Comparison of ENCODE assay signal across 15 cellular contexts in genomic region chr7:155371331-155371883, GRCh38.
"Had no signal": no experiment of that assay in that cellular context is flagged by ENCODE, and none has a peak within 500 bp of the region (broad histone marks: within the 10 kb centered on the region; RNA-seq: fewer than 3 reads in every experiment).

No MANE protein-coding gene starts in this region.

- ATAC-seq: sciatic nerve had no signal

- H3K36me3 Mint-ChIP-seq: activated CD4-positive, alpha-beta memory T cell treated with anti-CD3 and anti-CD28 coated beads for 36 hours; mesothelial cell of epicardium had no signal

- H3K27ac ChIP-seq: ascending aorta, foreskin keratinocyte, neutrophil, prostate gland, suprapubic skin, upper lobe of right lung had no signal

- H3K27ac Mint-ChIP-seq: activated CD4-positive, alpha-beta memory T cell treated with anti-CD3 and anti-CD28 coated beads for 36 hours; mesothelial cell of epicardium had no signal

- H3K9me3 ChIP-seq: ascending aorta, neutrophil, prostate gland, suprapubic skin, upper lobe of right lung had no signal

- H3K4me3 Mint-ChIP-seq: activated CD4-positive, alpha-beta memory T cell treated with anti-CD3 and anti-CD28 coated beads for 36 hours; mesothelial cell of epicardium had no signal

- H3K4me1 ChIP-seq: foreskin keratinocyte, prostate gland had no signal

- H3K36me3 ChIP-seq: ascending aorta, neutrophil, prostate gland, suprapubic skin, upper lobe of right lung had no signal

- H3K4me3 ChIP-seq: prostate gland, upper lobe of right lung had no signal

- DNase-seq: activated CD4-positive, alpha-beta memory T cell treated with anti-CD3 and anti-CD28 coated beads for 36 hours; activated CD4-positive, CD25-positive, alpha-beta regulatory T cell treated with anti-CD3 and anti-CD28 coated beads, Interleukin-2, amount 50 U/mL, for 72 hours; activated T-cell treated with anti-CD3 and anti-CD28 coated beads, Interleukin-2, amount 50 U/mL, for 48 hours; foreskin keratinocyte; stimulated activated naive CD4-positive, alpha-beta T cell treated with Interleukin-2 at 50 U/mL for 16 hours; T-helper 2 cell; upper lobe of right lung had no signal

- H3K9me3 Mint-ChIP-seq: activated CD4-positive, alpha-beta memory T cell treated with anti-CD3 and anti-CD28 coated beads for 36 hours; mesothelial cell of epicardium had no signal

- FAIRE-seq: bronchial epithelial cell, keratinocyte had no signal
